ENCODE assay signal across 9 cellular contexts in genomic region chr19:47275866-47276461, GRCh38. TPM values are rescaled to one million over a fixed set of nuclear protein-coding genes. Genes with fewer than 3 reads are reported as not detected.
DNase-seq lines count a peak whose midpoint lies in the region; ATAC-seq, FAIRE-seq and TF ChIP-seq lines count a peak whose summit lies in the region.
"Had no signal": no experiment of that assay in that cellular context is flagged by ENCODE, and none has a peak within 500 bp of the region (broad histone marks: within the 10 kb centered on the region; RNA-seq: fewer than 3 reads in every experiment).

No MANE protein-coding gene starts in this region.

- H3K27me3 ChIP-seq in upper lobe of left lung, result no peaks in the 10 kb centered on the region
- H3K27me3 ChIP-seq: cardiac muscle cell had no signal

- peaks cover under 1 to 10% (median 8%) of the 10 kb centered on the region in 4 donors for H3K36me3 ChIP-seq in upper lobe of left lung
- H3K36me3 ChIP-seq: cardiac muscle cell had no signal

- no peaks in the 10 kb centered on the region for H3K9me3 Mint-ChIP-seq in activated naive CD4-positive, alpha-beta T cell treated with anti-CD3 and anti-CD28 coated beads, Interleukin-2, amount 10 ng/mL, durations not matched to agents 7 days and 5 days
- H3K9me3 Mint-ChIP-seq in activated naive CD4-positive, alpha-beta T cell treated with anti-CD3 and anti-CD28 coated beads, Interleukin-2, amount 50 U/mL, for 72 hours, result no peaks in the 10 kb centered on the region
- H3K9me3 Mint-ChIP-seq in memory B cell, result no peaks in the 10 kb centered on the region

- peaks cover 23% of the 10 kb centered on the region for H3K36me3 Mint-ChIP-seq in activated naive CD4-positive, alpha-beta T cell treated with anti-CD3 and anti-CD28 coated beads, Interleukin-2, amount 10 ng/mL, durations not matched to agents 7 days and 5 days
- H3K36me3 Mint-ChIP-seq in activated naive CD4-positive, alpha-beta T cell treated with anti-CD3 and anti-CD28 coated beads, Interleukin-2, amount 50 U/mL, for 72 hours, result peaks cover 0 to 13% of the 10 kb centered on the region in 2 donors
- H3K36me3 Mint-ChIP-seq in memory B cell, result peaks cover 4% of the 10 kb centered on the region

- peaks cover 27 to 31% (median 30%) of the 10 kb centered on the region in 4 donors for H3K4me1 ChIP-seq in upper lobe of left lung

- no peaks in the 10 kb centered on the region for H3K27me3 Mint-ChIP-seq in activated naive CD4-positive, alpha-beta T cell treated with anti-CD3 and anti-CD28 coated beads, Interleukin-2, amount 10 ng/mL, durations not matched to agents 7 days and 5 days
- H3K27me3 Mint-ChIP-seq in memory B cell, result no peaks in the 10 kb centered on the region

- WGBS in upper lobe of left lung, 2 donors, result 65 to 83% methylated on average over 12 of the region's 12 CpGs

- TF ChIP-seq POLR2A in upper lobe of left lung (IDR thresholded peaks at IDR 0.05) (no peak), GM12892 (IDR thresholded peaks at IDR 0.05; ENCODE audit: low read depth, low read length) (no peak)

- DNase-seq in activated naive CD4-positive, alpha-beta T cell treated with anti-CD3 and anti-CD28 coated beads, Interleukin-2, amount 10 ng/mL, durations not matched to agents 7 days and 5 days, result no peak
- no peak for DNase-seq in activated naive CD4-positive, alpha-beta T cell treated with anti-CD3 and anti-CD28 coated beads, Interleukin-2, amount 50 U/mL, for 72 hours (ENCODE audit: low spot score in 2 of 2)
- peak; percentile 38 for DNase-seq in amniotic epithelial cell (ENCODE audit: low read depth)
- no peak for DNase-seq in memory B cell (ENCODE audit: low spot score in 2 of 2)
- DNase-seq in upper lobe of left lung, result peak in 1 of 2 donors; percentile 52
- DNase-seq in urothelium cell line (ENCODE audit: low spot score), result no peak
- no peak for DNase-seq in cerebellar nuclear complex (lab: John Stamatoyannopoulos, UW)
- DNase-seq in GM12892 (ENCODE audit: insufficient read length), result no peak

- H3K4me3 Mint-ChIP-seq in activated naive CD4-positive, alpha-beta T cell treated with anti-CD3 and anti-CD28 coated beads, Interleukin-2, amount 10 ng/mL, durations not matched to agents 7 days and 5 days, result peak overlapping the region; percentile 65
- H3K4me3 Mint-ChIP-seq in memory B cell, result peak overlapping the region; percentile 82

- peaks cover 32% of the 10 kb centered on the region for H3K4me1 Mint-ChIP-seq in activated naive CD4-positive, alpha-beta T cell treated with anti-CD3 and anti-CD28 coated beads, Interleukin-2, amount 10 ng/mL, durations not matched to agents 7 days and 5 days
- peaks cover 22% of the 10 kb centered on the region for H3K4me1 Mint-ChIP-seq in memory B cell

- H3K4me3 ChIP-seq in upper lobe of left lung, result no peak overlapping the region

- TF ChIP-seq CTCF in upper lobe of left lung (IDR thresholded peaks at IDR 0.05), result no peak

- no peaks in the 10 kb centered on the region for H3K9me3 ChIP-seq in upper lobe of left lung

- H3K27ac ChIP-seq in upper lobe of left lung, result peak overlapping the region; percentile 74 to 97 (median 93)
- H3K27ac ChIP-seq: cardiac muscle cell had no signal

- H3K27ac Mint-ChIP-seq in activated naive CD4-positive, alpha-beta T cell treated with anti-CD3 and anti-CD28 coated beads, Interleukin-2, amount 10 ng/mL, durations not matched to agents 7 days and 5 days, result no peak overlapping the region
- peak overlapping the region in 1 of 2 donors; percentile 88 for H3K27ac Mint-ChIP-seq in activated naive CD4-positive, alpha-beta T cell treated with anti-CD3 and anti-CD28 coated beads, Interleukin-2, amount 50 U/mL, for 72 hours
- peak overlapping the region; percentile 79 for H3K27ac Mint-ChIP-seq in memory B cell

- FAIRE-seq in urothelium cell line (lab: Jason Lieb, UNC) (no peak), GM12892 (lab: Jason Lieb, UNC) (no peak)

- ATAC-seq in activated naive CD4-positive, alpha-beta T cell treated with anti-CD3 and anti-CD28 coated beads, Interleukin-2, amount 50 U/mL, for 72 hours, result no peak
- ATAC-seq in memory B cell (ENCODE audit: low read depth), result no peak
- no peak for ATAC-seq in upper lobe of left lung (ENCODE audit: low FRiP score in 2 of 2)

- TF ChIP-seq EP300 in upper lobe of left lung (IDR thresholded peaks at IDR 0.05), result no peak

- CTCF ChIA-PET in activated naive CD4-positive, alpha-beta T cell treated with anti-CD3 and anti-CD28 coated beads, Interleukin-2, amount 10 ng/mL, durations not matched to agents 7 days and 5 days (lab: Charles Lee), result interaction anchor here (1.4 to 2.3 kb wide), 4 partner anchors 9 to 160 kb away, joined by 3 to 6 read pairs (median 4); partner anchors contain the start of gene DHX34

RNA-seq across cellular contexts. Expression of gene INAFM1, which starts 1.3 kb away (rescaled TPM):
- 10 to 100 TPM; 16.9 to 20.0 TPM for total RNA-seq in activated naive CD4-positive, alpha-beta T cell treated with anti-CD3 and anti-CD28 coated beads, Interleukin-2, amount 50 U/mL, for 72 hours
- 10 to 100 TPM in 4 of 6 donors, 1 to 10 TPM in 1, under 1 TPM in 1; 0.59 to 28.3 (median 22.4) TPM for total RNA-seq in upper lobe of left lung
- 0.98 TPM for polyA plus RNA-seq in GM12892 (2012; ENCODE audit: missing spikeins)

RNA-seq across cellular contexts. Expression of gene CCDC9, which starts 19.6 kb away (rescaled TPM):
- total RNA-seq in activated naive CD4-positive, alpha-beta T cell treated with anti-CD3 and anti-CD28 coated beads, Interleukin-2, amount 50 U/mL, for 72 hours, result 10 to 100 TPM; 50.0 to 60.2 TPM
- 10 to 100 TPM; 18.2 to 91.1 (median 35.0) TPM for total RNA-seq in upper lobe of left lung
- 8.4 TPM for polyA plus RNA-seq in GM12892 (2012; ENCODE audit: missing spikeins)

RNA-seq across cellular contexts. Expression of gene C5AR1, which starts 33.7 kb away (rescaled TPM):
- total RNA-seq in activated naive CD4-positive, alpha-beta T cell treated with anti-CD3 and anti-CD28 coated beads, Interleukin-2, amount 50 U/mL, for 72 hours, result 1 to 10 TPM; 1.3 to 3.2 TPM
- 10 to 100 TPM; 20.3 to 87.3 (median 45.1) TPM for total RNA-seq in upper lobe of left lung
- polyA plus RNA-seq in GM12892 (2012; ENCODE audit: missing spikeins), result 0.32 TPM
- total RNA-seq: cardiac muscle cell had no signal
- polyA plus RNA-seq: cardiac muscle cell had no signal

RNA-seq across cellular contexts. Expression of gene BBC3, which starts 45.0 kb away (rescaled TPM):
- total RNA-seq in activated naive CD4-positive, alpha-beta T cell treated with anti-CD3 and anti-CD28 coated beads, Interleukin-2, amount 50 U/mL, for 72 hours, result 10 to 100 TPM; 21.9 to 84.2 TPM
- total RNA-seq in upper lobe of left lung, result 10 to 100 TPM in 4 of 6 donors, 1 to 10 TPM in 2; 7.4 to 29.3 (median 15.9) TPM
- polyA plus RNA-seq in GM12892 (2012; ENCODE audit: missing spikeins), result 6.5 TPM

RNA-seq across cellular contexts. Expression of gene C5AR2, which starts 56.0 kb away (rescaled TPM):
- total RNA-seq in activated naive CD4-positive, alpha-beta T cell treated with anti-CD3 and anti-CD28 coated beads, Interleukin-2, amount 50 U/mL, for 72 hours, result not detected
- 10 to 100 TPM in 3 of 6 donors, 1 to 10 TPM in 3; 3.8 to 22.9 (median 10.0) TPM for total RNA-seq in upper lobe of left lung
- polyA plus RNA-seq in GM12892 (2012; ENCODE audit: missing spikeins), result not detected
- total RNA-seq: cardiac muscle cell had no signal
- polyA plus RNA-seq: cardiac muscle cell had no signal

Comparison
In these comparisons a context has a peak if more than half of its experiments do, and no peak if none do; other contexts are left out.
1. RNA of gene C5AR1, which starts 33.7 kb away (total RNA-seq): 20.3 to 87.3 TPM in upper lobe of left lung; 1.3 to 3.2 TPM in activated naive CD4-positive, alpha-beta T cell treated with anti-CD3 and anti-CD28 coated beads, Interleukin-2, amount 50 U/mL, for 72 hours; every median in the first group is over 4 times any median in the second.